Comparison of ENCODE assay signal across 10 cellular contexts in genomic region chr14:66401447-66402095, GRCh38.
DNase-seq lines count a peak whose midpoint lies in the region; ATAC-seq, FAIRE-seq and TF ChIP-seq lines count a peak whose summit lies in the region.
"Had no signal": no experiment of that assay in that cellular context is flagged by ENCODE, and none has a peak within 500 bp of the region (broad histone marks: within the 10 kb centered on the region; RNA-seq: fewer than 3 reads in every experiment).

No MANE protein-coding gene starts in this region.

- no peaks in the 10 kb centered on the region for H4K20me1 ChIP-seq in KMS-11 (ENCODE audit: insufficient read depth)

- in situ Hi-C loops in astrocyte of the spinal cord (cut with HindIII; ENCODE audit: low sequenced_read_pairs) = no loop called here

- DNase-seq in D341Med (ENCODE audit: low spot score) (peak; percentile 39), astrocyte of the spinal cord (ENCODE audit: low read depth, low spot score) (peak; percentile 3), lower lobe of right lung (no peak), DMS153 (lab: John Stamatoyannopoulos, UW) (no peak), RCC 7860 (ENCODE audit: low spot score) (no peak)
- no peak for DNase-seq in stimulated activated effector memory CD8-positive, alpha-beta T cell treated with anti-CD3 and anti-CD28 coated beads, Interleukin-12 subunit alpha, Interleukin-12 subunit beta, amount 100 ng/mL, for 72 hours (ENCODE audit: low spot score in 2 of 2)
- DNase-seq: naive B cell had no signal

- H3K4me2 ChIP-seq in KMS-11 = no peak overlapping the region

- ATAC-seq in lower lobe of right lung = no peak
- ATAC-seq in stimulated activated effector memory CD8-positive, alpha-beta T cell treated with anti-CD3 and anti-CD28 coated beads, Interleukin-12 subunit alpha, Interleukin-12 subunit beta, amount 100 ng/mL, for 72 hours = no peak
- no peak for ATAC-seq in HG03432 (IDR thresholded peaks at IDR 0.05; ENCODE audit: unreplicated experiment)

- no peak overlapping the region for H3K27ac ChIP-seq in KMS-11
- H3K27ac ChIP-seq in lower lobe of right lung = no peak overlapping the region

- TF ChIP-seq CTCF in KMS-11 (conservative IDR thresholded peaks at IDR 0.05; ENCODE audit: low read depth, low read length) = peak; percentile 52
- TF ChIP-seq CTCF in astrocyte of the spinal cord (IDR thresholded peaks at IDR 0.05; ENCODE audit: low read depth, low read length) = peak; percentile 33
- TF ChIP-seq CTCF in lower lobe of right lung (IDR thresholded peaks at IDR 0.05) = peak; percentile 24

- H3K4me1 Mint-ChIP-seq in stimulated activated effector memory CD8-positive, alpha-beta T cell treated with anti-CD3 and anti-CD28 coated beads, Interleukin-12 subunit alpha, Interleukin-12 subunit beta, amount 100 ng/mL, for 72 hours = no peaks in the 10 kb centered on the region
- H3K4me1 Mint-ChIP-seq: naive B cell had no signal

- H3K79me2 ChIP-seq in KMS-11 (ENCODE audit: insufficient read depth, low read depth) = no peaks in the 10 kb centered on the region

- no peak overlapping the region for H3K9ac ChIP-seq in KMS-11

- H3K27me3 ChIP-seq in KMS-11 (ENCODE audit: insufficient read depth, low read depth) (no peaks in the 10 kb centered on the region), lower lobe of right lung (ENCODE audit: low read depth) (no peaks in the 10 kb centered on the region)

- no peaks in the 10 kb centered on the region for H3K36me3 Mint-ChIP-seq in stimulated activated effector memory CD8-positive, alpha-beta T cell treated with anti-CD3 and anti-CD28 coated beads, Interleukin-12 subunit alpha, Interleukin-12 subunit beta, amount 100 ng/mL, for 72 hours
- H3K36me3 Mint-ChIP-seq: naive B cell had no signal

- no peak overlapping the region for H3K27ac Mint-ChIP-seq in stimulated activated effector memory CD8-positive, alpha-beta T cell treated with anti-CD3 and anti-CD28 coated beads, Interleukin-12 subunit alpha, Interleukin-12 subunit beta, amount 100 ng/mL, for 72 hours
- H3K27ac Mint-ChIP-seq: naive B cell; T-helper 2 cell treated with Interferon-gamma antibody and Interleukin-4, amounts not matched to agents 5 μg/mL and 100 μg/mL, for 36 hours had no signal

- H3K4me3 ChIP-seq in KMS-11 (IDR thresholded peaks at IDR 0.05; ENCODE audit: insufficient read depth, low read depth, low read length) = no peak overlapping the region
- no peak overlapping the region for H3K4me3 ChIP-seq in astrocyte of the spinal cord (ENCODE audit: low read depth, low read length)
- no peak overlapping the region for H3K4me3 ChIP-seq in lower lobe of right lung

- H3K36me3 ChIP-seq in KMS-11 (ENCODE audit: insufficient read depth) (no peaks in the 10 kb centered on the region), lower lobe of right lung (no peaks in the 10 kb centered on the region)

- intact Hi-C loops in lower lobe of right lung (cut with DNase I) = no loop called here

- no peaks in the 10 kb centered on the region for H3K9me3 Mint-ChIP-seq in stimulated activated effector memory CD8-positive, alpha-beta T cell treated with anti-CD3 and anti-CD28 coated beads, Interleukin-12 subunit alpha, Interleukin-12 subunit beta, amount 100 ng/mL, for 72 hours
- H3K9me3 Mint-ChIP-seq: naive B cell; T-helper 2 cell treated with Interferon-gamma antibody and Interleukin-4, amounts not matched to agents 5 μg/mL and 100 μg/mL, for 36 hours had no signal

- H2AFZ ChIP-seq in KMS-11 (ENCODE audit: low read depth) = no peak overlapping the region

- H3K9me3 ChIP-seq in lower lobe of right lung = no peaks in the 10 kb centered on the region

- no peak overlapping the region for H3K4me3 Mint-ChIP-seq in stimulated activated effector memory CD8-positive, alpha-beta T cell treated with anti-CD3 and anti-CD28 coated beads, Interleukin-12 subunit alpha, Interleukin-12 subunit beta, amount 100 ng/mL, for 72 hours
- H3K4me3 Mint-ChIP-seq: naive B cell; T-helper 2 cell treated with Interferon-gamma antibody and Interleukin-4, amounts not matched to agents 5 μg/mL and 100 μg/mL, for 36 hours had no signal

- H3K4me1 ChIP-seq in KMS-11 (ENCODE audit: low read depth, poor library complexity, severe bottlenecking) = no peaks in the 10 kb centered on the region
- no peaks in the 10 kb centered on the region for H3K4me1 ChIP-seq in lower lobe of right lung

- no peak for FAIRE-seq in RCC 7860 (lab: Jason Lieb, UNC)

Comparison
In these comparisons a context has a peak if more than half of its experiments do, and no peak if none do; other contexts are left out.
1. DNase-seq: peak in D341Med (single experiment) and astrocyte of the spinal cord (single experiment); none in lower lobe of right lung (single experiment), DMS153 (single experiment), stimulated activated effector memory CD8-positive, alpha-beta T cell treated with anti-CD3 and anti-CD28 coated beads, Interleukin-12 subunit alpha, Interleukin-12 subunit beta, amount 100 ng/mL, for 72 hours (0 of 2) and RCC 7860 (single experiment).
2. Peak in every context shown above with its lines, with median percentiles within 50 percentile points of each other: CTCF ChIP-seq.